Comparison of ENCODE assay signal across 19 cellular contexts in the genomic region with DNA sequence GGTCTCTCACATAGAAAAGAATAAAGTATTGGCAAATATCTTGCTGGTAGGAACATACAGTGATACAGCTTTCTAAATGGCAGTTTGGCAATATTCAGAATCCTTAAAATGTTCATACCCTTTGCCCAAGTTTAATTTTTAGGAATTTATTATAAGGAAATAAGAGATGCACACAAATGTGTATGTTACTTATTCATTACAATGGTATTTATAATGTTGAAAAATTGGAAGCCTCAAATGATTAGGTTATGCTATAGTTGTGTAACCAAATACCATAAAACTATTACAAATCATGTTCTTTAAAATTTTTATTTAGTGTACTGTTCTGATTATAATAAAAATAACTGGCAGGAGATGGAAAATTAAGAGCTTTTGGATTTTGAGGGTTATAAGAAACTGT. TPM values are rescaled to one million over a fixed set of nuclear protein-coding genes. Genes with fewer than 3 reads are reported as not detected.
A peak's percentile ranks its signal among the peaks of the same experiment; 100 is the strongest.
DNase-seq lines count a peak whose midpoint lies in the region; ATAC-seq and TF ChIP-seq lines count a peak whose summit lies in the region.
"Had no signal": no experiment of that assay in that cellular context is flagged by ENCODE, and none has a peak within 500 bp of the region (broad histone marks: within the 10 kb centered on the region; RNA-seq: fewer than 3 reads in every experiment).

No MANE protein-coding gene starts in this region.

- no peaks in the 10 kb centered on the region for H3K36me3 ChIP-seq in adipocyte (ENCODE audit: control insufficient read depth, insufficient read depth, low read length, severe bottlenecking)
- H3K36me3 ChIP-seq in left ventricle myocardium inferior, result no peaks in the 10 kb centered on the region
- H3K36me3 ChIP-seq: HAP-1 had no signal

- ATAC-seq in naive B cell (ENCODE audit: low read depth in 2 of 2) (no peak), HG03108 (IDR thresholded peaks at IDR 0.05; ENCODE audit: unreplicated experiment) (no peak)
- ATAC-seq: HepG2 had no signal

- intact Hi-C loops in left ventricle myocardium inferior (cut with micrococcal nuclease), result no loop called here

- peak overlapping the region; percentile 2; the same call in 1 of the 2 replicates for H3K4me3 ChIP-seq in AG10803 (ENCODE audit: low read length)
- H3K4me3 ChIP-seq in adipocyte (ENCODE audit: low read length), result peak overlapping the region; percentile 83
- H3K4me3 ChIP-seq in left ventricle myocardium inferior, result no peak overlapping the region
- H3K4me3 ChIP-seq: HAP-1 had no signal

- peak overlapping the region in 3 of 8 donors; percentile 5 to 29 (median 26) for H3K4me3 Mint-ChIP-seq in naive B cell

- H3K27me3 ChIP-seq in adipocyte (replicated peaks; ENCODE audit: control insufficient read depth, insufficient read depth, low read length) (no peaks in the 10 kb centered on the region), left ventricle myocardium inferior (ENCODE audit: low read depth) (no peaks in the 10 kb centered on the region)

- H3K27me3 Mint-ChIP-seq in naive B cell, result no peaks in the 10 kb centered on the region
- H3K27me3 Mint-ChIP-seq: CD4-positive, alpha-beta memory T cell had no signal

- H3K4me1 ChIP-seq in adipocyte (ENCODE audit: control insufficient read depth, insufficient read depth, low read length), result peaks cover 75% of the 10 kb centered on the region
- H3K4me1 ChIP-seq in left ventricle myocardium inferior, result peaks cover 69% of the 10 kb centered on the region

- DNase-seq in AG10803 (ENCODE audit: low read depth) (no peak), HCEC 1CT (peak; percentile 14), adipocyte (ENCODE audit: low read depth) (peak; percentile 43), naive B cell (no peak), NCI-H2107 (lab: John Stamatoyannopoulos, UW) (no peak), left ventricle myocardium inferior (no peak)
- DNase-seq in activated CD4-positive, alpha-beta T cell treated with anti-CD3 and anti-CD28 coated beads, Interleukin-2, amount 50 U/mL, for 4 hours, result no peak
- DNase-seq: AML-193; CD4-positive, alpha-beta memory T cell; DMS79; NCI-H1048; NCI-H146; NCI-H2081; NCI-H510A; SHP77 had no signal

- H3K27ac Mint-ChIP-seq in naive B cell, result peak overlapping the region in 4 of 6 donors; percentile 8 to 83 (median 64)

- peaks cover 0 to 40% (median 24%) of the 10 kb centered on the region in 7 donors for H3K9me3 Mint-ChIP-seq in naive B cell

- peaks cover 56 to 76% (median 71%) of the 10 kb centered on the region in 3 donors for H3K4me1 Mint-ChIP-seq in naive B cell

- H3K27ac ChIP-seq in left ventricle myocardium inferior (replicated peaks), result no peak overlapping the region
- H3K27ac ChIP-seq: KMS-11 had no signal

- peak overlapping the region; percentile 89 for H3K9ac ChIP-seq in adipocyte (ENCODE audit: low read length)
- H3K9ac ChIP-seq: KMS-11 had no signal

- TF ChIP-seq CTCF in AG10803 (conservative IDR thresholded peaks at IDR 0.05; ENCODE audit: low read length) (no peak), left ventricle myocardium inferior (IDR thresholded peaks at IDR 0.05; ENCODE audit: borderline replicate concordance) (no peak)

- H3K36me3 Mint-ChIP-seq in naive B cell, result peaks cover 21 to 28% of the 10 kb centered on the region in 2 donors

- H3K9me3 ChIP-seq in adipocyte (ENCODE audit: control insufficient read depth, low read length) (no peaks in the 10 kb centered on the region), left ventricle myocardium inferior (replicated peaks) (peaks cover 16% of the 10 kb centered on the region)

RNA-seq across cellular contexts. Expression of a gene that starts 19.7 kb away (rescaled TPM):
- polyA plus RNA-seq in naive B cell (ENCODE audit: low read depth in 6 of 6), result 10 to 100 TPM in 4 of 6 donors, 1 to 10 TPM in 2; 7.1 to 21.7 (median 13.3) TPM
- 19.7 TPM for total RNA-seq in left ventricle myocardium inferior

Comparison
In these comparisons a context has a peak if more than half of its experiments do, and no peak if none do; other contexts are left out.
1. DNase-seq: peak in HCEC 1CT (single experiment) and adipocyte (single experiment); none in AG10803 (single experiment), naive B cell (single experiment), NCI-H2107 (single experiment), left ventricle myocardium inferior (single experiment) and activated CD4-positive, alpha-beta T cell treated with anti-CD3 and anti-CD28 coated beads, Interleukin-2, amount 50 U/mL, for 4 hours (0 of 2).